12 cellular contexts compared by ENCODE assay signal in the genomic region with DNA sequence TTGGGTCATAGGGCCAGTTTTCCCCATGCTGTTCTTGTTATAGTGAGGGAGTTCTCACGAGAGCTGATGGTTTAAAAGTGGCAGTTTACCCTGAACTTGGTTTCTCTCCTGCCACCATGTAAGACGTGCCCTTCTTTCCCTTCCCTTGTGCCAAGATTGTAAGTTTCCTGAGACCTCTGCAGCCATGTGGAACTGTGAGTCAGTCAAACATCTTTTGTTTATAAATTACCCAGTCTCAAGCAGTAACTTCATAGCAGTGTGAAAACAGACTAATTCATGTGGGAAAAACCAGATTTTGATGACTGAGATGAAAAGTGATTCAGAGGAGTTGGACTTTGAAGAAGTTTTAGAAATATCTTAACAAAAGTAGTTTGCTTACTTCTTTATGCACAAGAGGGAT.
DNase-seq lines count a peak whose midpoint lies in the region; ATAC-seq and TF ChIP-seq lines count a peak whose summit lies in the region.
"Had no signal": no experiment of that assay in that cellular context is flagged by ENCODE, and none has a peak within 500 bp of the region (broad histone marks: within the 10 kb centered on the region; RNA-seq: fewer than 3 reads in every experiment).

No MANE protein-coding gene starts in this region.

- H3K27ac ChIP-seq in mammary epithelial cell (ENCODE audit: insufficient read depth, low read depth, low read length) (no peak overlapping the region), stomach (peak overlapping the region in 4 of 5 donors; percentile 80 to 89 (median 83))

- H3K36me3 ChIP-seq in mammary epithelial cell (ENCODE audit: insufficient read depth, low read length) (no peaks in the 10 kb centered on the region), stomach (no peaks in the 10 kb centered on the region)

- no peaks in the 10 kb centered on the region for H3K9me3 ChIP-seq in mammary epithelial cell (replicated peaks; ENCODE audit: insufficient read depth, low read length)
- no peaks in the 10 kb centered on the region for H3K9me3 ChIP-seq in stomach

- dilution Hi-C loops in mammary epithelial cell (cut with HindIII; ENCODE audit: low sequenced_read_pairs) = loop anchor here (5.0 kb wide), 1 partner anchor 101 kb away; a partner anchor contains a TSS

- H3K36me3 Mint-ChIP-seq in HFFc6 (ENCODE audit: low read depth) = peaks cover 28% of the 10 kb centered on the region
- peaks cover 3 to 19% (median 7%) of the 10 kb centered on the region in 3 donors for H3K36me3 Mint-ChIP-seq in immature natural killer cell

- intact Hi-C loops in mammary epithelial cell (cut with micrococcal nuclease) (no loop called here), stomach (cut with DNase I; ENCODE audit: low total_unique reads) (no loop called here)

- H3K4me2 ChIP-seq in mammary epithelial cell (ENCODE audit: insufficient read depth, low read depth, low read length) = no peak overlapping the region

- peaks cover 15% of the 10 kb centered on the region for H3K9me3 Mint-ChIP-seq in HFFc6
- peaks cover 0 to 4% (median 0%) of the 10 kb centered on the region in 6 donors for H3K9me3 Mint-ChIP-seq in immature natural killer cell

- H3K4me1 Mint-ChIP-seq in HFFc6 (ENCODE audit: low read depth) (peaks cover 86% of the 10 kb centered on the region), immature natural killer cell (peaks cover 61 to 83% of the 10 kb centered on the region in 2 donors)

- peak overlapping the region; percentile 79 for H3K27ac Mint-ChIP-seq in HFFc6
- peak overlapping the region in 5 of 6 donors; percentile 61 to 87 (median 79) for H3K27ac Mint-ChIP-seq in immature natural killer cell

- no TSS peak for BruUV-seq in mammary epithelial cell (replicated peaks; lab: Mats Ljungman, UMichigan)

- H3K9ac ChIP-seq in mammary epithelial cell (ENCODE audit: insufficient read depth, low read length) = no peak overlapping the region

- TF ChIP-seq POLR2A in stomach (IDR thresholded peaks at IDR 0.05) = no peak

- H3K4me3 ChIP-seq in mammary epithelial cell (replicated peaks in 1 of 3; ENCODE audit: insufficient read depth in 1 of 3, low read depth in 2 of 3, low read length in 3 of 3) = no peak overlapping the region
- H3K4me3 ChIP-seq in stomach = no peak overlapping the region

- H4K20me1 ChIP-seq in mammary epithelial cell (ENCODE audit: insufficient read depth, low read length) = no peaks in the 10 kb centered on the region

- no peak overlapping the region for H2AFZ ChIP-seq in mammary epithelial cell (ENCODE audit: low read depth, low read length)

- no peak for TF ChIP-seq EP300 in stomach (IDR thresholded peaks at IDR 0.05)

- H3K79me2 ChIP-seq in mammary epithelial cell (ENCODE audit: insufficient read depth, low read length) = peaks cover 28% of the 10 kb centered on the region

- H3K4me3 Mint-ChIP-seq in HFFc6 = peak overlapping the region; percentile 33; the same call in 1 of the 2 replicates
- peak overlapping the region; percentile 3 to 76 (median 59) for H3K4me3 Mint-ChIP-seq in immature natural killer cell

- no peak for ATAC-seq in GM18909 (IDR thresholded peaks at IDR 0.05; ENCODE audit: poor library complexity, unreplicated experiment)
- ATAC-seq in HG02981 (IDR thresholded peaks at IDR 0.05; ENCODE audit: unreplicated experiment) = no peak
- no peak for ATAC-seq in GM18517 (IDR thresholded peaks at IDR 0.05; ENCODE audit: unreplicated experiment)
- ATAC-seq: activated CD4-positive, CD25-positive, alpha-beta regulatory T cell treated with anti-CD3 and anti-CD28 coated beads, Interleukin-2, amount 50 U/mL, for 24 hours had no signal

- H3K4me1 ChIP-seq in mammary epithelial cell (ENCODE audit: insufficient read depth, low read length) (peaks cover 53% of the 10 kb centered on the region), stomach (peaks cover 8 to 50% (median 40%) of the 10 kb centered on the region in 4 donors)

- DNase-seq in HFFc6 = peak; percentile 33
- DNase-seq in mammary epithelial cell = peak; percentile 54
- no peak for DNase-seq in immature natural killer cell
- no peak for DNase-seq in stomach
- DNase-seq: activated effector memory CD4-positive, alpha-beta T cell treated with anti-CD3 and anti-CD28 coated beads, Interleukin-2, amount 50 U/mL, for 16 hours; COR-L47; NCI-H1694 treated with DMSO at 0.1 percent for 48 hours; SW 1271 had no signal

- TF ChIP-seq CTCF in HFFc6 (IDR thresholded peaks at IDR 0.05) = no peak
- TF ChIP-seq CTCF in mammary epithelial cell (conservative IDR thresholded peaks at IDR 0.05 in 1 of 2, IDR thresholded peaks at IDR 0.05 in 1 of 2; ENCODE audit: extremely low read depth in 1 of 2, insufficient read depth in 1 of 2, low read depth in 1 of 2, low read length in 2 of 2) = no peak
- TF ChIP-seq CTCF in stomach (IDR thresholded peaks at IDR 0.05) = no peak

- CTCF ChIA-PET in mammary epithelial cell (lab: Charles Lee; ENCODE audit: low non-redundant PET) = no interaction called here

- H3K27me3 ChIP-seq in mammary epithelial cell (ENCODE audit: insufficient read depth, low read length) = no peaks in the 10 kb centered on the region
- no peaks in the 10 kb centered on the region for H3K27me3 ChIP-seq in stomach

- WGBS in mammary epithelial cell (ENCODE audit: low coverage, missing lambda C conversion rate) = 100% methylated on average over 2 of the region's 2 CpGs
- WGBS in stomach, 5 donors = 49 to 90% (median 84%) methylated on average over 2 of the region's 2 CpGs

- H3K27me3 Mint-ChIP-seq in HFFc6 (ENCODE audit: insufficient read depth) (peaks cover 6% of the 10 kb centered on the region; the same call in 1 of the 2 replicates), immature natural killer cell (ENCODE audit: low read depth in 3 of 3) (peaks cover 0 to 2% (median 2%) of the 10 kb centered on the region in 3 donors)

- in situ Hi-C loops in mammary epithelial cell (cut with MboI; ENCODE audit: low sequenced_read_pairs in 2 of 2) = no loop called here

Comparison
In these comparisons a context has a peak if more than half of its experiments do, and no peak if none do; other contexts are left out.
1. DNase-seq: peak in HFFc6 (single experiment) and mammary epithelial cell (single experiment); none in immature natural killer cell (0 of 3) and stomach (single experiment).